17 cellular contexts compared by ENCODE assay signal in genomic region chr5:67020231-67020630, GRCh38.
DNase-seq lines count a peak whose midpoint lies in the region; ATAC-seq, FAIRE-seq and TF ChIP-seq lines count a peak whose summit lies in the region.
"Had no signal": no experiment of that assay in that cellular context is flagged by ENCODE, and none has a peak within 500 bp of the region (broad histone marks: within the 10 kb centered on the region; RNA-seq: fewer than 3 reads in every experiment).

No MANE protein-coding gene starts in this region.

- no peak overlapping the region for H3K4me3 Mint-ChIP-seq in endodermal cell
- H3K4me3 Mint-ChIP-seq: CD14-positive monocyte, H9 had no signal

- FAIRE-seq in D721Med (lab: Jason Lieb, UNC) (peak; percentile 48), small intestine (lab: Jason Lieb, UNC) (no peak)
- FAIRE-seq: A549 had no signal

- peak overlapping the region; percentile 7 for H3K9ac ChIP-seq in adipocyte (ENCODE audit: low read length)
- H3K9ac ChIP-seq in endodermal cell (ENCODE audit: extremely low read depth, low read length, poor library complexity, severe bottlenecking): no peak overlapping the region

- intact Hi-C loops in esophagus squamous epithelium (cut with DNase I): no loop called here

- DNase-seq in D721Med (ENCODE audit: insufficient read length, low spot score) (no peak), adipocyte (ENCODE audit: low read depth) (no peak), esophagus squamous epithelium (lab: John Stamatoyannopoulos, UW) (no peak), renal cortical epithelial cell (ENCODE audit: low read depth) (peak; percentile 67), small intestine (no peak), endodermal cell (no peak), medulla oblongata (ENCODE audit: extremely low spot score) (no peak)
- DNase-seq: AML-193, H9, NCI-H187, NCI-H526 treated with DMSO at 0.1 percent for 48 hours, OCI-M1, SIG-M5 had no signal

- H3K4me1 ChIP-seq in adipocyte (ENCODE audit: control insufficient read depth, insufficient read depth, low read length): peaks cover 63% of the 10 kb centered on the region
- H3K4me1 ChIP-seq in esophagus squamous epithelium: peaks cover 11 to 79% (median 30%) of the 10 kb centered on the region in 3 donors
- peaks cover 0 to under 1% of the 10 kb centered on the region in 2 donors for H3K4me1 ChIP-seq in small intestine (ENCODE audit: control insufficient read depth in 2 of 2, insufficient read depth in 1 of 2, low read depth in 1 of 2, low read length in 1 of 2)
- peaks cover 5% of the 10 kb centered on the region for H3K4me1 ChIP-seq in endodermal cell (ENCODE audit: control insufficient read depth, insufficient read depth, low read length)

- H3K27ac ChIP-seq in esophagus squamous epithelium (peak overlapping the region; percentile 70 to 80 (median 76)), small intestine (ENCODE audit: low read depth in 1 of 2, low read length in 1 of 2) (no peak overlapping the region), endodermal cell (ENCODE audit: low read depth, low read length) (no peak overlapping the region)
- H3K27ac ChIP-seq: A549, HL-60 had no signal

- no peaks in the 10 kb centered on the region for H3K36me3 Mint-ChIP-seq in endodermal cell (ENCODE audit: low read depth)
- H3K36me3 Mint-ChIP-seq: CD14-positive monocyte had no signal

- H3K27me3 Mint-ChIP-seq in endodermal cell (ENCODE audit: insufficient read depth): no peaks in the 10 kb centered on the region

- peak overlapping the region; percentile 45 for H3K4me3 ChIP-seq in adipocyte (ENCODE audit: low read length)
- no peak overlapping the region for H3K4me3 ChIP-seq in esophagus squamous epithelium
- no peak overlapping the region for H3K4me3 ChIP-seq in small intestine (ENCODE audit: low read depth in 1 of 2, low read length in 2 of 2)
- H3K4me3 ChIP-seq in endodermal cell (ENCODE audit: low read length): no peak overlapping the region
- H3K4me3 ChIP-seq: A549 had no signal

- no peaks in the 10 kb centered on the region for H3K27me3 ChIP-seq in adipocyte (replicated peaks; ENCODE audit: control insufficient read depth, insufficient read depth, low read length)
- no peaks in the 10 kb centered on the region for H3K27me3 ChIP-seq in esophagus squamous epithelium
- H3K27me3 ChIP-seq in small intestine (ENCODE audit: control insufficient read depth in 2 of 2, insufficient read depth in 2 of 2, low read length in 2 of 2): no peaks in the 10 kb centered on the region
- no peaks in the 10 kb centered on the region for H3K27me3 ChIP-seq in endodermal cell (ENCODE audit: control insufficient read depth, insufficient read depth, low read length, poor library complexity, severe bottlenecking)

- 69 to 88% methylated on average over 3 of the region's 3 CpGs for WGBS in esophagus squamous epithelium, 2 donors
- 90 to 93% (median 92%) methylated on average over 3 of the region's 3 CpGs for WGBS in small intestine, 3 donors
- WGBS in endodermal cell (ENCODE audit: insufficient coverage in 1 of 2, insufficient read length in 1 of 2), 2 experiments: 91% methylated on average over 3 of the region's 3 CpGs; no CpG with 5 or more reads in 1 of the 2 experiments

- TF ChIP-seq CTCF in D721Med (IDR thresholded peaks at IDR 0.05; ENCODE audit: insufficient read depth, missing control alignments) (no peak), esophagus squamous epithelium (IDR thresholded peaks at IDR 0.05) (no peak), endodermal cell (conservative IDR thresholded peaks at IDR 0.05) (no peak)

- no peaks in the 10 kb centered on the region for H3K9me3 Mint-ChIP-seq in endodermal cell
- H3K9me3 Mint-ChIP-seq: CD14-positive monocyte, H9 had no signal

- H3K9me3 ChIP-seq in adipocyte (ENCODE audit: control insufficient read depth, low read length) (no peaks in the 10 kb centered on the region), esophagus squamous epithelium (no peaks in the 10 kb centered on the region), small intestine (ENCODE audit: control insufficient read depth, low read depth) (no peaks in the 10 kb centered on the region), endodermal cell (ENCODE audit: control insufficient read depth, low read length) (no peaks in the 10 kb centered on the region)
- H3K9me3 ChIP-seq: A549 had no signal

- H3K27ac Mint-ChIP-seq in endodermal cell: no peak overlapping the region
- H3K27ac Mint-ChIP-seq: CD14-positive monocyte, H9 had no signal

- H3K4me1 Mint-ChIP-seq in endodermal cell: peaks cover 15% of the 10 kb centered on the region

- no peak for ATAC-seq in GM21619 (IDR thresholded peaks at IDR 0.05; ENCODE audit: unreplicated experiment)
- ATAC-seq: A549 had no signal

- H3K36me3 ChIP-seq in adipocyte (ENCODE audit: control insufficient read depth, insufficient read depth, low read length, severe bottlenecking) (no peaks in the 10 kb centered on the region), esophagus squamous epithelium (peaks cover 0 to 4% (median 0%) of the 10 kb centered on the region in 3 donors), small intestine (ENCODE audit: control insufficient read depth in 2 of 2, insufficient read depth in 2 of 2, low read length in 2 of 2) (no peaks in the 10 kb centered on the region), endodermal cell (ENCODE audit: control insufficient read depth, insufficient read depth, low read length) (no peaks in the 10 kb centered on the region)

- TF ChIP-seq POLR2A in esophagus squamous epithelium (IDR thresholded peaks at IDR 0.05): no peak

Comparison
In these comparisons a context has a peak if more than half of its experiments do, and no peak if none do; other contexts are left out.
1. H3K27ac ChIP-seq: peak in esophagus squamous epithelium (4 of 4); none in small intestine (0 of 2) and endodermal cell (single experiment).